In the genomic region with DNA sequence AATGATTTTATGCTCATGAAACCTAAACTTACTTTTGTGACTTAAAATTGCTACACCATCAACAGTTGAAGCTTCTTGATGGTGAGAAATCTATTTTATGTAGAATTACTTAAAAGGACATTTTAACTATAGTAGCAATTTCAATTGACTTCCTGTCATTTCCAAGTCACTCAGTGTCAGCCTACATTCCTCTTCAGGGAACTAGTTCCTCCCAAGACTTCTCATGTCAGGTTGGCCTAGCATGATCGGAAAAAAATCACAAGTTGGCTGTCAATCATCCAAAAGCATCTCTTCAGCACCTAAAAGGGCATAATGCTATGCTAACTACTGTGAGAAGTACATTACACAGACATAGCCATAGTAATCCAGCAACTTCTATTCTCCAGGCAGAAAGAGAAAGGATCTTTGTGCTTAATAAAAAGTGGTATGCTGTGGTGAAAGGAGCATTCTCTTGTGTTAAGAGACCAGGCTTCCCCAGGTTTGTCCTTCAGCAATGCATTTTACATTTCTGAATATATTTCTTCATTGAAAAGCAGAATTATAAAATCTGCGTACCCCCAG, we compare ENCODE assay signal across 3 cellular contexts.
TF ChIP-seq lines count a peak whose summit lies in the region.

No MANE protein-coding gene starts in this region.

TF ChIP-seq in A549, 52 proteins besides CTCF, POLR2A, EP300 and RAD21:
- TF ChIP-seq PHF8 (IDR thresholded peaks at IDR 0.05; ENCODE audit: borderline replicate concordance, low read depth), result no peak
- TF ChIP-seq NFE2L2 (conservative IDR thresholded peaks at IDR 0.05; ENCODE audit: low read length), result no peak
- no peak for TF ChIP-seq RNF2 (IDR thresholded peaks at IDR 0.05; ENCODE audit: borderline replicate concordance, low read depth)
- no peak for TF ChIP-seq TP53 (CRISPR knock-in tag; IDR thresholded peaks at IDR 0.05)
- no peak for TF ChIP-seq HOXB13 (CRISPR knock-in tag; IDR thresholded peaks at IDR 0.05; ENCODE audit: low read depth)
- no peak for TF ChIP-seq ZFP36 (IDR thresholded peaks at IDR 0.05; ENCODE audit: borderline replicate concordance, partially characterized antibody)
- TF ChIP-seq BHLHE40 (IDR thresholded peaks at IDR 0.05; ENCODE audit: low read depth, low read length), result no peak
- no peak for TF ChIP-seq HDAC2 (IDR thresholded peaks at IDR 0.05)
- TF ChIP-seq, protein P1, sequence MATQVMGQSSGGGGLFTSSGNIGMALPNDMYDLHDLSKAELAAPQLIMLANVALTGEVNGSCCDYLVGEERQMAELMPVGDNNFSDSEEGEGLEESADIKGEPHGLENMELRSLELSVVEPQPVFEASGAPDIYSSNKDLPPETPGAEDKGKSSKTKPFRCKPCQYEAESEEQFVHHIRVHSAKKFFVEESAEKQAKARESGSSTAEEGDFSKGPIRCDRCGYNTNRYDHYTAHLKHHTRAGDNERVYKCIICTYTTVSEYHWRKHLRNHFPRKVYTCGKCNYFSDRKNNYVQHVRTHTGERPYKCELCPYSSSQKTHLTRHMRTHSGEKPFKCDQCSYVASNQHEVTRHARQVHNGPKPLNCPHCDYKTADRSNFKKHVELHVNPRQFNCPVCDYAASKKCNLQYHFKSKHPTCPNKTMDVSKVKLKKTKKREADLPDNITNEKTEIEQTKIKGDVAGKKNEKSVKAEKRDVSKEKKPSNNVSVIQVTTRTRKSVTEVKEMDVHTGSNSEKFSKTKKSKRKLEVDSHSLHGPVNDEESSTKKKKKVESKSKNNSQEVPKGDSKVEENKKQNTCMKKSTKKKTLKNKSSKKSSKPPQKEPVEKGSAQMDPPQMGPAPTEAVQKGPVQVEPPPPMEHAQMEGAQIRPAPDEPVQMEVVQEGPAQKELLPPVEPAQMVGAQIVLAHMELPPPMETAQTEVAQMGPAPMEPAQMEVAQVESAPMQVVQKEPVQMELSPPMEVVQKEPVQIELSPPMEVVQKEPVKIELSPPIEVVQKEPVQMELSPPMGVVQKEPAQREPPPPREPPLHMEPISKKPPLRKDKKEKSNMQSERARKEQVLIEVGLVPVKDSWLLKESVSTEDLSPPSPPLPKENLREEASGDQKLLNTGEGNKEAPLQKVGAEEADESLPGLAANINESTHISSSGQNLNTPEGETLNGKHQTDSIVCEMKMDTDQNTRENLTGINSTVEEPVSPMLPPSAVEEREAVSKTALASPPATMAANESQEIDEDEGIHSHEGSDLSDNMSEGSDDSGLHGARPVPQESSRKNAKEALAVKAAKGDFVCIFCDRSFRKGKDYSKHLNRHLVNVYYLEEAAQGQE (IDR thresholded peaks at IDR 0.05), result no peak
- TF ChIP-seq FOSL2 (IDR thresholded peaks at IDR 0.05), result no peak
- no peak for TF ChIP-seq FOSL2 (CRISPR knock-in tag; IDR thresholded peaks at IDR 0.05)
- TF ChIP-seq RFX5 (IDR thresholded peaks at IDR 0.05), result no peak
- TF ChIP-seq FOSB (CRISPR knock-in tag; IDR thresholded peaks at IDR 0.05), result no peak
- TF ChIP-seq CEBPB (IDR thresholded peaks at IDR 0.05), result no peak
- no peak for TF ChIP-seq CHD4 (IDR thresholded peaks at IDR 0.05; ENCODE audit: borderline replicate concordance)
- no peak for TF ChIP-seq JUNB (IDR thresholded peaks at IDR 0.05)
- no peak for TF ChIP-seq SREBF2 (IDR thresholded peaks at IDR 0.05)
- no peak for TF ChIP-seq CHD2 (IDR thresholded peaks at IDR 0.05; ENCODE audit: low read length, partially characterized antibody)
- TF ChIP-seq, protein P2, sequence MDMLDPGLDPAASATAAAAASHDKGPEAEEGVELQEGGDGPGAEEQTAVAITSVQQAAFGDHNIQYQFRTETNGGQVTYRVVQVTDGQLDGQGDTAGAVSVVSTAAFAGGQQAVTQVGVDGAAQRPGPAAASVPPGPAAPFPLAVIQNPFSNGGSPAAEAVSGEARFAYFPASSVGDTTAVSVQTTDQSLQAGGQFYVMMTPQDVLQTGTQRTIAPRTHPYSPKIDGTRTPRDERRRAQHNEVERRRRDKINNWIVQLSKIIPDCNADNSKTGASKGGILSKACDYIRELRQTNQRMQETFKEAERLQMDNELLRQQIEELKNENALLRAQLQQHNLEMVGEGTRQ (IDR thresholded peaks at IDR 0.05), result no peak

TF ChIP-seq in GM23338, 12 proteins besides CTCF, POLR2A, EP300 and RAD21:
- TF ChIP-seq POLR2AphosphoS5 (IDR thresholded peaks at IDR 0.05; ENCODE audit: low read depth) (no peak), ZNF114 (CRISPR knock-in tag; IDR thresholded peaks at IDR 0.05) (no peak), STAT1 (IDR thresholded peaks at IDR 0.05; ENCODE audit: unreplicated experiment) (no peak), EZH2phosphoT487 (IDR thresholded peaks at IDR 0.05; ENCODE audit: unreplicated experiment) (no peak), JUNB (IDR thresholded peaks at IDR 0.05; ENCODE audit: unreplicated experiment) (no peak)
- TF ChIP-seq, protein P1 (IDR thresholded peaks at IDR 0.05; ENCODE audit: unreplicated experiment), result no peak
- TF ChIP-seq, protein P3, sequence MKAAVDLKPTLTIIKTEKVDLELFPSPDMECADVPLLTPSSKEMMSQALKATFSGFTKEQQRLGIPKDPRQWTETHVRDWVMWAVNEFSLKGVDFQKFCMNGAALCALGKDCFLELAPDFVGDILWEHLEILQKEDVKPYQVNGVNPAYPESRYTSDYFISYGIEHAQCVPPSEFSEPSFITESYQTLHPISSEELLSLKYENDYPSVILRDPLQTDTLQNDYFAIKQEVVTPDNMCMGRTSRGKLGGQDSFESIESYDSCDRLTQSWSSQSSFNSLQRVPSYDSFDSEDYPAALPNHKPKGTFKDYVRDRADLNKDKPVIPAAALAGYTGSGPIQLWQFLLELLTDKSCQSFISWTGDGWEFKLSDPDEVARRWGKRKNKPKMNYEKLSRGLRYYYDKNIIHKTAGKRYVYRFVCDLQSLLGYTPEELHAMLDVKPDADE (IDR thresholded peaks at IDR 0.05), result no peak

TF ChIP-seq in H1, 55 proteins besides CTCF, POLR2A, EP300 and RAD21 (continued from another document):
- TF ChIP-seq SP4 (IDR thresholded peaks at IDR 0.05; ENCODE audit: low read length) (no peak), GTF2F1 (IDR thresholded peaks at IDR 0.05; ENCODE audit: borderline replicate concordance, low read depth, low read length) (no peak), PHF8 (conservative IDR thresholded peaks at IDR 0.05; ENCODE audit: low read depth, low read length) (no peak), HDAC2 (IDR thresholded peaks at IDR 0.05; ENCODE audit: borderline replicate concordance in 1 of 2, low read depth in 2 of 2, low read length in 2 of 2) (no peak)
- TF ChIP-seq, protein P4, sequence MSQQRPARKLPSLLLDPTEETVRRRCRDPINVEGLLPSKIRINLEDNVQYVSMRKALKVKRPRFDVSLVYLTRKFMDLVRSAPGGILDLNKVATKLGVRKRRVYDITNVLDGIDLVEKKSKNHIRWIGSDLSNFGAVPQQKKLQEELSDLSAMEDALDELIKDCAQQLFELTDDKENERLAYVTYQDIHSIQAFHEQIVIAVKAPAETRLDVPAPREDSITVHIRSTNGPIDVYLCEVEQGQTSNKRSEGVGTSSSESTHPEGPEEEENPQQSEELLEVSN (IDR thresholded peaks at IDR 0.05), result no peak
